11 cellular contexts compared by ENCODE assay signal in genomic region chr3:66441692-66442091, GRCh38. TPM values are rescaled to one million over a fixed set of nuclear protein-coding genes. Genes with fewer than 3 reads are reported as not detected.
DNase-seq lines count a peak whose midpoint lies in the region; ATAC-seq, FAIRE-seq and TF ChIP-seq lines count a peak whose summit lies in the region.
"Had no signal": no experiment of that assay in that cellular context is flagged by ENCODE, and none has a peak within 500 bp of the region (broad histone marks: within the 10 kb centered on the region; RNA-seq: fewer than 3 reads in every experiment).

No MANE protein-coding gene starts in this region.

- H4K20me1 ChIP-seq in PC-9 (ENCODE audit: insufficient read depth) (no peaks in the 10 kb centered on the region), endothelial cell of umbilical vein (replicated peaks; ENCODE audit: control insufficient read depth, extremely low read depth, insufficient read depth, low read length) (no peaks in the 10 kb centered on the region)

- peak overlapping the region; percentile 45 for H3K9ac ChIP-seq in endothelial cell of umbilical vein (replicated peaks; ENCODE audit: extremely low read depth, insufficient read depth, low read length)

- H2AFZ ChIP-seq in PC-9 (no peak overlapping the region), endothelial cell of umbilical vein (ENCODE audit: low read depth, low read length) (no peak overlapping the region)

- H3K9me1 ChIP-seq in endothelial cell of umbilical vein (replicated peaks; ENCODE audit: control insufficient read depth, extremely low read depth, insufficient read depth, low read length): no peaks in the 10 kb centered on the region

- H3K4me1 ChIP-seq in PC-9 (replicated peaks; ENCODE audit: insufficient read depth) (peaks cover 19% of the 10 kb centered on the region), endothelial cell of umbilical vein (ENCODE audit: control insufficient read depth, extremely low read depth, insufficient read depth, low read length) (peaks cover 34% of the 10 kb centered on the region), pancreas (peaks cover 34 to 52% (median 52%) of the 10 kb centered on the region in 3 donors)

- BruUV-seq in PC-9 (replicated peaks; lab: Mats Ljungman, UMichigan): no TSS peak
- BruUV-seq in endothelial cell of umbilical vein (replicated peaks; lab: Mats Ljungman, UMichigan): no TSS peak

- CTCF ChIA-PET in AG04450 (lab: Charles Lee) (interaction anchor here (0.7 to 1.3 kb wide), 2 partner anchors 34 to 381 kb away, joined by 5 to 6 read pairs; no protein-coding TSS in a partner anchor), PC-9 (lab: Charles Lee) (no interaction called here), endothelial cell of umbilical vein (lab: Charles Lee) (interaction anchor here (1.0 to 1.8 kb wide), 5 partner anchors 13 to 64 kb away, joined by 3 to 10 read pairs (median 5); no protein-coding TSS in a partner anchor)

- H3K36me3 ChIP-seq in PC-9 (ENCODE audit: low read depth) (no peaks in the 10 kb centered on the region), endothelial cell of umbilical vein (ENCODE audit: control insufficient read depth in 2 of 2, extremely low read depth in 1 of 2, insufficient read depth in 2 of 2, low read length in 2 of 2) (no peaks in the 10 kb centered on the region), pancreas (no peaks in the 10 kb centered on the region)

- peaks cover 6% of the 10 kb centered on the region; the same call in 1 of the 2 replicates for H3F3A ChIP-seq in PC-9 (ENCODE audit: insufficient read depth, low read depth)

- H3K9me3 ChIP-seq in AG04450 (ENCODE audit: control insufficient read depth, insufficient read depth, low read length): no peaks in the 10 kb centered on the region; the same call in 1 of the 2 replicates
- no peaks in the 10 kb centered on the region for H3K9me3 ChIP-seq in PC-9 (ENCODE audit: insufficient read depth, low read depth)
- H3K9me3 ChIP-seq in endothelial cell of umbilical vein (replicated peaks; ENCODE audit: control insufficient read depth, insufficient read depth, low read length): no peaks in the 10 kb centered on the region
- no peaks in the 10 kb centered on the region for H3K9me3 ChIP-seq in pancreas

- DNase-seq in AG04450 (ENCODE audit: low read depth, low spot score) (no peak), PC-9 (no peak), endothelial cell of umbilical vein (ENCODE audit: low read depth, low spot score) (no peak), pancreas (no peak), NCI-H2171 treated with DMSO at 0.1 percent for 48 hours (lab: John Stamatoyannopoulos, UW) (no peak), AG20443 (ENCODE audit: low spot score) (no peak), left colon (no peak), GM19240 (ENCODE audit: insufficient read length, low spot score) (no peak)
- DNase-seq: activated CD4-positive, alpha-beta memory T cell treated with anti-CD3 and anti-CD28 coated beads, Interleukin-2, amount 10 ng/mL, durations not matched to agents 7 days and 5 days; activated naive CD4-positive, alpha-beta T cell treated with anti-CD3 and anti-CD28 coated beads, Interleukin-2, amount 10 ng/mL, durations not matched to agents 7 days and 5 days; naive thymus-derived CD4-positive, alpha-beta T cell had no signal

- FAIRE-seq in endothelial cell of umbilical vein (lab: Jason Lieb, UNC) (peak; percentile 8), pancreas (lab: Jason Lieb, UNC) (no peak)

- no peak for TF ChIP-seq POLR2A in endothelial cell of umbilical vein (IDR thresholded peaks at IDR 0.05; ENCODE audit: low read depth, low read length)

- H3K79me2 ChIP-seq in PC-9 (ENCODE audit: low read depth): no peaks in the 10 kb centered on the region
- no peaks in the 10 kb centered on the region for H3K79me2 ChIP-seq in endothelial cell of umbilical vein (ENCODE audit: control insufficient read depth, insufficient read depth, low read length)

- H3K27me3 ChIP-seq in AG04450 (ENCODE audit: control insufficient read depth, insufficient read depth, low read length) (no peaks in the 10 kb centered on the region), PC-9 (ENCODE audit: insufficient read depth, low read depth) (no peaks in the 10 kb centered on the region), endothelial cell of umbilical vein (ENCODE audit: control insufficient read depth in 2 of 2, insufficient read depth in 2 of 2, low read length in 2 of 2) (no peaks in the 10 kb centered on the region), pancreas (no peaks in the 10 kb centered on the region)

- POLR2A ChIA-PET in AG04450 (lab: Yijun Ruan, JAX) (interaction anchor here (1.2 to 1.5 kb wide), 3 partner anchors 12 to 49 kb away, joined by 3 to 5 read pairs (median 4); no protein-coding TSS in a partner anchor), PC-9 (lab: Charles Lee; ENCODE audit: unreplicated experiment) (no interaction called here), endothelial cell of umbilical vein (lab: Charles Lee) (no interaction called here)

- 80 to 90% methylated on average over 6 of the region's 6 CpGs for WGBS in pancreas, 2 donors

- H3K27ac ChIP-seq in AG04450 (ENCODE audit: low read depth, low read length) (peak overlapping the region; percentile 52), PC-9 (peak overlapping the region; percentile 19; the same call in 1 of the 2 replicates), endothelial cell of umbilical vein (ENCODE audit: insufficient read depth, low read depth, low read length) (peak overlapping the region; percentile 79), pancreas (peak overlapping the region; percentile 47 to 91 (median 58))

- intact Hi-C loops in PC-9 (cut with micrococcal nuclease; ENCODE audit: unreplicated experiment) (no loop called here), endothelial cell of umbilical vein (cut with micrococcal nuclease) (loop anchor here (1.0 to 5.0 kb wide), 5 partner anchors 9 to 60 kb away; partner anchors contain the start of gene LRIG1), pancreas (cut with DNase I) (loop anchor here in 1 of 3 donors (10.0 kb wide), 1 partner anchor 53 kb away; no protein-coding TSS in a partner anchor), left colon (cut with DNase I, micrococcal nuclease) (no loop called here)

- peak overlapping the region; percentile 40; the same call in 1 of the 2 replicates for H3K4me2 ChIP-seq in PC-9
- peak overlapping the region; percentile 42 for H3K4me2 ChIP-seq in endothelial cell of umbilical vein (ENCODE audit: insufficient read depth, low read length)

- ATAC-seq in pancreas: no peak
- no peak for ATAC-seq in left colon
- ATAC-seq: naive thymus-derived CD4-positive, alpha-beta T cell had no signal

- TF ChIP-seq CTCF in AG04450 (IDR thresholded peaks at IDR 0.05; ENCODE audit: low read depth, low read length) (no peak), PC-9 (conservative IDR thresholded peaks at IDR 0.05) (no peak), endothelial cell of umbilical vein (IDR thresholded peaks at IDR 0.05; ENCODE audit: extremely low read depth in 1 of 2, insufficient read depth in 1 of 2, low read depth in 1 of 2, low read length in 2 of 2) (no peak), pancreas (IDR thresholded peaks at IDR 0.05) (no peak)

- H3K4me3 ChIP-seq in AG04450 (ENCODE audit: low read depth, low read length): no peak overlapping the region
- no peak overlapping the region for H3K4me3 ChIP-seq in PC-9
- H3K4me3 ChIP-seq in endothelial cell of umbilical vein (replicated peaks in 1 of 3; ENCODE audit: insufficient read depth in 1 of 3, low read depth in 1 of 3, low read length in 3 of 3): no peak overlapping the region
- H3K4me3 ChIP-seq in pancreas: no peak overlapping the region

- dilution Hi-C loops in endothelial cell of umbilical vein (cut with MboI; ENCODE audit: extremely low pct_ligation_motif_present, low sequenced_read_pairs): no loop called here

- H3K9me2 ChIP-seq in PC-9 (ENCODE audit: insufficient read depth): no peaks in the 10 kb centered on the region

TF ChIP-seq in endothelial cell of umbilical vein, 7 proteins besides CTCF, POLR2A, EP300 and RAD21:
- TF ChIP-seq GATA2 (IDR thresholded peaks at IDR 0.05; ENCODE audit: insufficient read depth, insufficient read length, low read depth, low read length) (no peak), EZH2 (IDR thresholded peaks at IDR 0.05; ENCODE audit: borderline replicate concordance, low read depth, low read length, severe bottlenecking) (no peak), POLR2AphosphoS5 (IDR thresholded peaks at IDR 0.05; ENCODE audit: insufficient read depth, low read depth, low read length) (no peak), MAX (IDR thresholded peaks at IDR 0.05; ENCODE audit: insufficient read depth, insufficient read length) (no peak), MYC (IDR thresholded peaks at IDR 0.05; ENCODE audit: low read depth, low read length) (no peak), FOS (IDR thresholded peaks at IDR 0.05; ENCODE audit: borderline replicate concordance, insufficient read depth, low read length) (no peak), JUN (IDR thresholded peaks at IDR 0.05; ENCODE audit: borderline replicate concordance, insufficient read depth, insufficient read length, low read depth) (no peak)
TF ChIP-seq in endothelial cell of umbilical vein: peak in this region for 0.

RNA-seq across cellular contexts. Expression of gene LRIG1, which starts 59.1 kb away (rescaled TPM):
- polyA plus RNA-seq in AG04450 (2011; rRNA removed) (68.3 and 94.3 TPM in 2 replicates), endothelial cell of umbilical vein (42.9 and 50.3 TPM in 2 replicates), pancreas (10 to 100 TPM; 32.7 to 35.8 TPM)
- 108 and 164 TPM in 2 replicates for polyA minus RNA-seq in AG04450 (2011; rRNA and poly(A)+ RNA removed)
- total RNA-seq in PC-9 (2021) (not detected in 2 replicates), endothelial cell of umbilical vein (42.0 and 52.2 TPM in 2 replicates), pancreas (100 to 1,000 TPM in 1 of 6 donors, 10 to 100 TPM in 5; 57.8 to 104 (median 80.5) TPM), left colon (10 to 100 TPM; 55.4 to 57.0 TPM)
- 39.7 and 42.1 TPM in 2 replicates for polyA plus RNA-seq in endothelial cell of umbilical vein (2011; cell fraction: cytosol; rRNA removed)
- 95.9 and 117 TPM in 2 replicates for polyA plus RNA-seq in endothelial cell of umbilical vein (2011; cell fraction: nucleus; rRNA removed)
- 27.0 and 38.8 TPM in 2 replicates for polyA plus RNA-seq in endothelial cell of umbilical vein (2012)
- polyA minus RNA-seq in endothelial cell of umbilical vein: 133 and 193 TPM in 2 replicates
- 1.8 TPM for polyA minus RNA-seq in endothelial cell of umbilical vein (2011; cell fraction: cytosol; rRNA and poly(A)+ RNA removed)
- polyA minus RNA-seq in endothelial cell of umbilical vein (2011; cell fraction: nucleus; rRNA and poly(A)+ RNA removed): 67.0 and 113 TPM in 2 replicates

Comparison
In these comparisons a context has a peak if more than half of its experiments do, and no peak if none do; other contexts are left out.
1. H3K27ac ChIP-seq: peak in every context shown above with its lines; median percentile 79 in endothelial cell of umbilical vein; 58 in pancreas; 52 in AG04450; 19 in PC-9.
2. RNA of gene LRIG1, which starts 59.1 kb away (total RNA-seq): 57.8 to 104 TPM in pancreas, 55.4 to 57.0 TPM in left colon and 42.0 to 52.2 TPM in endothelial cell of umbilical vein; not detected in PC-9; every median in the first group is over 10 times any median in the second.